16 cellular contexts compared by ENCODE assay signal in the genomic region with DNA sequence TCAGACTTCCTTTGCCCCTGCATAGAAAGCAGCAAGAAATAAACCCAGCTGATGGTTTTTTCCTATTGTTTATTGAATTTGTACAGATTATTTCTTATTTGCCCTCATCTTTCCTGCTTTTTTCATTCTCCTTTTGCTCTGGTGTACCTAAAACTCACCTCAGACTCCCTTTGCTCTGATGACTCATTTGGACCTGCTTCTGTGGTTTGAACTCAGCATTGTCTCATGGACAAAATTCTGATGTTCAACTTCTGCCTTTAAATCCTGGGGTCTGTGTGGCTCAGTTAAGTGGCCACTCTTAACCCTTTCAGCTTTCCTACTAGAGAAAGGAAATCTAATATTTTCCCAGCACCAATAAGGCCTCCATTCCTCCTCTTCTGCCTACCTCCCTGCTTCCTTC. TPM values are rescaled to one million over a fixed set of nuclear protein-coding genes. Genes with fewer than 3 reads are reported as not detected.
DNase-seq lines count a peak whose midpoint lies in the region; ATAC-seq and TF ChIP-seq lines count a peak whose summit lies in the region.
"Had no signal": no experiment of that assay in that cellular context is flagged by ENCODE, and none has a peak within 500 bp of the region (broad histone marks: within the 10 kb centered on the region; RNA-seq: fewer than 3 reads in every experiment).

No MANE protein-coding gene starts in this region.

- no peak for ATAC-seq in stimulated activated naive CD8-positive, alpha-beta T cell treated with anti-CD3 and anti-CD28 coated beads, Interleukin-15, Interleukin-2, amounts not matched to agents 100 U/mL and 50 U/mL, for 24 hours
- ATAC-seq in T-helper 17 cell: no peak

- TF ChIP-seq CTCF in epithelial cell of esophagus (IDR thresholded peaks at IDR 0.05; ENCODE audit: insufficient read depth, low read depth, low read length, missing control alignments): no peak

- peaks cover 31% of the 10 kb centered on the region for H3K4me1 Mint-ChIP-seq in stimulated activated naive CD8-positive, alpha-beta T cell treated with anti-CD3 and anti-CD28 coated beads, Interleukin-15, Interleukin-2, amounts not matched to agents 100 ng/mL and 50 ng/mL, for 24 hours (ENCODE audit: low read depth)
- H3K4me1 Mint-ChIP-seq in T-helper 17 cell: peaks cover 47% of the 10 kb centered on the region

- no peak overlapping the region for H3K4me3 Mint-ChIP-seq in stimulated activated naive CD8-positive, alpha-beta T cell treated with anti-CD3 and anti-CD28 coated beads, Interleukin-15, Interleukin-2, amounts not matched to agents 100 ng/mL and 50 ng/mL, for 24 hours
- H3K4me3 Mint-ChIP-seq in T-helper 17 cell: peak overlapping the region; percentile 37

- no peaks in the 10 kb centered on the region for H3K36me3 Mint-ChIP-seq in stimulated activated naive CD8-positive, alpha-beta T cell treated with anti-CD3 and anti-CD28 coated beads, Interleukin-15, Interleukin-2, amounts not matched to agents 100 ng/mL and 50 ng/mL, for 24 hours (ENCODE audit: low read depth)
- peaks cover 7% of the 10 kb centered on the region for H3K36me3 Mint-ChIP-seq in T-helper 17 cell (ENCODE audit: low read depth)

- no peak for DNase-seq in stimulated activated naive CD8-positive, alpha-beta T cell treated with anti-CD3 and anti-CD28 coated beads, Interleukin-15, Interleukin-2, amounts not matched to agents 100 U/mL and 50 U/mL, for 24 hours
- DNase-seq in T-helper 17 cell (no peak), epithelial cell of esophagus (ENCODE audit: low read depth) (peak; percentile 9), hepatic stellate cell (ENCODE audit: low spot score) (no peak), NCI-H1436 treated with DMSO at 0.1 percent for 48 hours (lab: John Stamatoyannopoulos, UW) (no peak), DMS79 (lab: John Stamatoyannopoulos, UW) (no peak)
- DNase-seq: Caco-2, GF-D8, GM23248, NCI-H1417 treated with DMSO at 0.1 percent for 48 hours, NCI-H1930, NCI-H345, NCI-H524 treated with DMSO at 0.1 percent for 48 hours, SIG-M5 had no signal

- H3K4me3 ChIP-seq in epithelial cell of esophagus (ENCODE audit: low read length): no peak overlapping the region
- H3K4me3 ChIP-seq: GM23248, HAP-1 had no signal

- H3K9me3 Mint-ChIP-seq in stimulated activated naive CD8-positive, alpha-beta T cell treated with anti-CD3 and anti-CD28 coated beads, Interleukin-15, Interleukin-2, amounts not matched to agents 100 ng/mL and 50 ng/mL, for 24 hours: no peaks in the 10 kb centered on the region

- no peaks in the 10 kb centered on the region for H3K27me3 Mint-ChIP-seq in stimulated activated naive CD8-positive, alpha-beta T cell treated with anti-CD3 and anti-CD28 coated beads, Interleukin-15, Interleukin-2, amounts not matched to agents 100 ng/mL and 50 ng/mL, for 24 hours
- H3K27me3 Mint-ChIP-seq in T-helper 17 cell: no peaks in the 10 kb centered on the region

- peak overlapping the region; percentile 4 for H3K27ac Mint-ChIP-seq in stimulated activated naive CD8-positive, alpha-beta T cell treated with anti-CD3 and anti-CD28 coated beads, Interleukin-15, Interleukin-2, amounts not matched to agents 100 ng/mL and 50 ng/mL, for 24 hours
- H3K27ac Mint-ChIP-seq in T-helper 17 cell: peak overlapping the region; percentile 69

- no peaks in the 10 kb centered on the region for H3K9me3 ChIP-seq in T-helper 17 cell (ENCODE audit: control insufficient read depth, low read length, poor library complexity, severe bottlenecking)
- H3K9me3 ChIP-seq: Caco-2, HAP-1 had no signal

RNA-seq across cellular contexts. Expression of a gene that starts 3.5 kb away (rescaled TPM):
- 10 to 100 TPM; 26.9 to 33.8 TPM for total RNA-seq in T-helper 17 cell

RNA-seq across cellular contexts. Expression of a gene that starts 9.7 kb away (rescaled TPM):
- 10 to 100 TPM; 19.6 to 19.9 TPM for total RNA-seq in T-helper 17 cell

RNA-seq across cellular contexts. Expression of a gene that starts 47.9 kb away (rescaled TPM):
- 10 to 100 TPM; 39.0 to 59.6 TPM for total RNA-seq in T-helper 17 cell
